Comparison of ENCODE assay signal across 15 cellular contexts in genomic region chr16:74568961-74569631, GRCh38. TPM values are rescaled to one million over a fixed set of nuclear protein-coding genes. Genes with fewer than 3 reads are reported as not detected.
A peak's percentile ranks its signal among the peaks of the same experiment; 100 is the strongest.
DNase-seq lines count a peak whose midpoint lies in the region; ATAC-seq and TF ChIP-seq lines count a peak whose summit lies in the region.
"Had no signal": no experiment of that assay in that cellular context is flagged by ENCODE, and none has a peak within 500 bp of the region (broad histone marks: within the 10 kb centered on the region; RNA-seq: fewer than 3 reads in every experiment).

No MANE protein-coding gene starts in this region.

- no peaks in the 10 kb centered on the region for H3K36me3 Mint-ChIP-seq in natural killer cell
- no peaks in the 10 kb centered on the region for H3K36me3 Mint-ChIP-seq in natural killer cell treated with Interleukin-12 subunit alpha and Interleukin-12 subunit beta and Interleukin-15 and Interleukin-18, amount 100 ng/mL, for 72 hours
- H3K36me3 Mint-ChIP-seq in T-helper 17 cell (ENCODE audit: low read depth), result peaks cover 4% of the 10 kb centered on the region
- H3K36me3 Mint-ChIP-seq: type B pancreatic cell had no signal

- no peak overlapping the region for H3K27ac ChIP-seq in suprapubic skin

- no peak overlapping the region for H3K4me3 ChIP-seq in foreskin fibroblast (ENCODE audit: low read depth in 1 of 2, low read length in 2 of 2)
- no peak overlapping the region for H3K4me3 ChIP-seq in suprapubic skin

- H3K4me1 Mint-ChIP-seq in natural killer cell, result peaks cover 75 to 87% of the 10 kb centered on the region in 2 donors
- H3K4me1 Mint-ChIP-seq in natural killer cell treated with Interleukin-12 subunit alpha and Interleukin-12 subunit beta and Interleukin-15 and Interleukin-18, amount 100 ng/mL, for 72 hours (ENCODE audit: low read depth in 2 of 2), result peaks cover 56 to 66% of the 10 kb centered on the region in 2 donors
- H3K4me1 Mint-ChIP-seq in T-helper 17 cell, result peaks cover 49% of the 10 kb centered on the region

- H3K9me3 ChIP-seq in T-helper 17 cell (ENCODE audit: control insufficient read depth, low read length, poor library complexity, severe bottlenecking), result no peaks in the 10 kb centered on the region
- H3K9me3 ChIP-seq in suprapubic skin, result no peaks in the 10 kb centered on the region

- H3K4me1 ChIP-seq in suprapubic skin, result peaks cover 8% of the 10 kb centered on the region

- no peaks in the 10 kb centered on the region for H3K9me3 Mint-ChIP-seq in natural killer cell
- no peaks in the 10 kb centered on the region for H3K9me3 Mint-ChIP-seq in natural killer cell treated with Interleukin-12 subunit alpha and Interleukin-12 subunit beta and Interleukin-15 and Interleukin-18, amount 100 ng/mL, for 72 hours
- H3K9me3 Mint-ChIP-seq: activated T-cell treated with anti-CD3 and anti-CD28 coated beads, Interleukin-2, amount 50 U/mL, for 24 hours; type B pancreatic cell had no signal

- peak overlapping the region; percentile 21 to 77 for H3K27ac Mint-ChIP-seq in natural killer cell
- H3K27ac Mint-ChIP-seq in natural killer cell treated with Interleukin-12 subunit alpha and Interleukin-12 subunit beta and Interleukin-15 and Interleukin-18, amount 100 ng/mL, for 72 hours, result no peak overlapping the region
- peak overlapping the region; percentile 91 for H3K27ac Mint-ChIP-seq in T-helper 17 cell
- H3K27ac Mint-ChIP-seq: B cell, type B pancreatic cell had no signal

- intact Hi-C loops in natural killer cell (cut with micrococcal nuclease), result loop anchor here (10.0 kb wide), 1 partner anchor 54 kb away; no protein-coding TSS in a partner anchor
- intact Hi-C loops in cardiac septum (cut with DNase I), result no loop called here

- H3K27me3 Mint-ChIP-seq in natural killer cell (ENCODE audit: low read depth in 2 of 2), result no peaks in the 10 kb centered on the region
- no peaks in the 10 kb centered on the region for H3K27me3 Mint-ChIP-seq in natural killer cell treated with Interleukin-12 subunit alpha and Interleukin-12 subunit beta and Interleukin-15 and Interleukin-18, amount 100 ng/mL, for 72 hours
- no peaks in the 10 kb centered on the region for H3K27me3 Mint-ChIP-seq in T-helper 17 cell
- H3K27me3 Mint-ChIP-seq: activated T-cell treated with anti-CD3 and anti-CD28 coated beads, Interleukin-2, amount 50 U/mL, for 24 hours; B cell; type B pancreatic cell had no signal

- no peaks in the 10 kb centered on the region for H3K36me3 ChIP-seq in suprapubic skin

- H3K27me3 ChIP-seq in suprapubic skin, result no peaks in the 10 kb centered on the region

- no peak for DNase-seq in natural killer cell
- no peak for DNase-seq in natural killer cell treated with Interleukin-12 subunit alpha and Interleukin-12 subunit beta and Interleukin-15 and Interleukin-18, amount 100 ng/mL, for 72 hours (ENCODE audit: low spot score)
- no peak for DNase-seq in T-helper 17 cell
- peak; percentile 10 to 39 for DNase-seq in foreskin fibroblast
- DNase-seq in suprapubic skin (ENCODE audit: low spot score in 2 of 2), result no peak
- DNase-seq in RKO (ENCODE audit: low spot score), result no peak
- no peak for DNase-seq in cardiac septum (ENCODE audit: low spot score)
- DNase-seq: activated CD4-positive, CD25-positive, alpha-beta regulatory T cell treated with anti-CD3 and anti-CD28 coated beads, Interleukin-2, amount 50 U/mL, for 72 hours; activated T-cell treated with anti-CD3 and anti-CD28 coated beads, Interleukin-2, amount 50 U/mL, for 24 hours; DND-41; kidney; stimulated activated CD4-positive, alpha-beta T cell treated with anti-CD3 and anti-CD28 coated beads, Interleukin-2, amount 100 ng/mL, for 24 hours had no signal

- no peak overlapping the region for H3K4me3 Mint-ChIP-seq in natural killer cell
- H3K4me3 Mint-ChIP-seq in natural killer cell treated with Interleukin-12 subunit alpha and Interleukin-12 subunit beta and Interleukin-15 and Interleukin-18, amount 100 ng/mL, for 72 hours, result no peak overlapping the region
- no peak overlapping the region for H3K4me3 Mint-ChIP-seq in T-helper 17 cell
- H3K4me3 Mint-ChIP-seq: activated T-cell treated with anti-CD3 and anti-CD28 coated beads, Interleukin-2, amount 50 U/mL, for 24 hours; B cell; type B pancreatic cell had no signal

- no peak for ATAC-seq in natural killer cell
- ATAC-seq in natural killer cell treated with Interleukin-12 subunit alpha and Interleukin-12 subunit beta and Interleukin-15 and Interleukin-18, amount 100 ng/mL, for 72 hours, result no peak
- ATAC-seq in T-helper 17 cell, result no peak
- ATAC-seq in GM19023 (IDR thresholded peaks at IDR 0.05; ENCODE audit: unreplicated experiment), result no peak

- TF ChIP-seq EP300 in suprapubic skin (IDR thresholded peaks at IDR 0.05), result no peak

- whole genome bisulfite sequencing in suprapubic skin, result 72% methylated on average over 5 of the region's 5 CpGs

- no peak for TF ChIP-seq CTCF in natural killer cell (IDR thresholded peaks at IDR 0.05)
- no peak for TF ChIP-seq CTCF in foreskin fibroblast (IDR thresholded peaks at IDR 0.05; ENCODE audit: low read depth, low read length)
- no peak for TF ChIP-seq CTCF in suprapubic skin (IDR thresholded peaks at IDR 0.05)

- TF ChIP-seq POLR2A in suprapubic skin (IDR thresholded peaks at IDR 0.05), result no peak

RNA-seq across cellular contexts. Expression of gene GLG1, which starts 37.8 kb away (rescaled TPM):
- 100 to 1,000 TPM; 184 to 225 (median 188) TPM for total RNA-seq in natural killer cell
- total RNA-seq in natural killer cell treated with Interleukin-12 subunit alpha and Interleukin-12 subunit beta and Interleukin-15 and Interleukin-18, amount 100 ng/mL, for 72 hours, result 10 to 100 TPM; 69.6 to 98.9 TPM
- total RNA-seq in T-helper 17 cell, result 100 to 1,000 TPM; 166 to 180 TPM
- total RNA-seq in suprapubic skin, result 100 to 1,000 TPM in 1 of 4 donors, 10 to 100 TPM in 3; 62.5 to 160 (median 89.6) TPM
- total RNA-seq in cardiac septum, result 110 TPM

Comparison
In these comparisons a context has a peak if more than half of its experiments do, and no peak if none do; other contexts are left out.
1. H3K27ac Mint-ChIP-seq: peak in natural killer cell (2 of 2) and T-helper 17 cell (single experiment); none in natural killer cell treated with Interleukin-12 subunit alpha and Interleukin-12 subunit beta and Interleukin-15 and Interleukin-18, amount 100 ng/mL, for 72 hours (0 of 2).
2. DNase-seq: peak in foreskin fibroblast (2 of 2); none in natural killer cell (single experiment), natural killer cell treated with Interleukin-12 subunit alpha and Interleukin-12 subunit beta and Interleukin-15 and Interleukin-18, amount 100 ng/mL, for 72 hours (single experiment), T-helper 17 cell (0 of 3), suprapubic skin (0 of 2), RKO (single experiment) and cardiac septum (single experiment).